ENCODE assay signal across 1 cellular context in genomic region chr16:89657442-89658220, GRCh38.
TF ChIP-seq lines count a peak whose summit lies in the region.

Gene CHMP1A, minus strand, starts transcription at chr16:89657708. Its CDS starts 120 bp downstream, at chr16:89657588.
Gene SPATA33, plus strand, starts transcription at chr16:89657836. Its CDS starts 76 bp downstream, at chr16:89657912.

TF ChIP-seq in HepG2, 621 proteins besides CTCF, POLR2A, EP300 and RAD21 (continued from another document and continues in another):
- TF ChIP-seq ZBTB34 (CRISPR knock-in tag; IDR thresholded peaks at IDR 0.05) (peak; percentile 20; the same call in 1 of the 2 replicates), PRPF4 (IDR thresholded peaks at IDR 0.05; ENCODE audit: low read depth, low read length, poor library complexity, severe bottlenecking) (no peak), ZNF691 (CRISPR knock-in tag; IDR thresholded peaks at IDR 0.05; ENCODE audit: borderline replicate concordance, low read depth) (peak; percentile 50; the same call in 1 of the 2 replicates), SRSF4 (IDR thresholded peaks at IDR 0.05; ENCODE audit: low read depth, low read length, poor library complexity, severe bottlenecking) (no peak), GMEB1 (CRISPR knock-in tag; IDR thresholded peaks at IDR 0.05; ENCODE audit: borderline replicate concordance) (peak; percentile 90), TFDP1 (CRISPR knock-in tag; IDR thresholded peaks at IDR 0.05; ENCODE audit: borderline replicate concordance) (peak; percentile 91), REL (CRISPR knock-in tag; conservative IDR thresholded peaks at IDR 0.05) (peak; percentile 88), TAF1 (CRISPR knock-in tag; IDR thresholded peaks at IDR 0.05) (peak; percentile 80), ZNF501 (CRISPR knock-in tag; IDR thresholded peaks at IDR 0.05) (peak; percentile 91), DMTF1 (CRISPR knock-in tag; IDR thresholded peaks at IDR 0.05) (no peak), GATAD1 (CRISPR knock-in tag; IDR thresholded peaks at IDR 0.05) (peak; percentile 93), DNMT1 (CRISPR knock-in tag; IDR thresholded peaks at IDR 0.05) (peak; percentile 47; the same call in 1 of the 2 replicates), CENPBD1 (CRISPR knock-in tag; IDR thresholded peaks at IDR 0.05; ENCODE audit: borderline replicate concordance, low read depth) (no peak), IRF1 (CRISPR knock-in tag; IDR thresholded peaks at IDR 0.05; ENCODE audit: low read depth) (no peak), REPIN1 (CRISPR knock-in tag; IDR thresholded peaks at IDR 0.05; ENCODE audit: borderline replicate concordance, low read depth) (peak; percentile 23), ISX (CRISPR knock-in tag; conservative IDR thresholded peaks at IDR 0.05) (no peak; the same call in 1 of the 2 replicates), ZNF567 (CRISPR knock-in tag; IDR thresholded peaks at IDR 0.05; ENCODE audit: borderline replicate concordance) (peak; percentile 83; the same call in 1 of the 2 replicates), FOXJ3 (CRISPR knock-in tag; IDR thresholded peaks at IDR 0.05; ENCODE audit: borderline replicate concordance) (no peak), ZNF891 (CRISPR knock-in tag; IDR thresholded peaks at IDR 0.05) (no peak), ZC3H13 (CRISPR knock-in tag; IDR thresholded peaks at IDR 0.05) (peak; percentile 85), NONO (IDR thresholded peaks at IDR 0.05) (no peak), NONO (CRISPR knock-in tag; conservative IDR thresholded peaks at IDR 0.05) (peak; percentile 85), XBP1 (CRISPR knock-in tag; IDR thresholded peaks at IDR 0.05) (0 out of 2 replicates have a peak, but pooled peaks have one; percentile 41), ZNF747 (CRISPR knock-in tag; IDR thresholded peaks at IDR 0.05; ENCODE audit: borderline replicate concordance) (no peak), ZNF609 (CRISPR knock-in tag; IDR thresholded peaks at IDR 0.05; ENCODE audit: borderline replicate concordance) (peak; percentile 50; the same call in 1 of the 2 replicates), TRAFD1 (CRISPR knock-in tag; IDR thresholded peaks at IDR 0.05; ENCODE audit: borderline replicate concordance) (no peak; the same call in 1 of the 2 replicates), LBX2 (CRISPR knock-in tag; IDR thresholded peaks at IDR 0.05; ENCODE audit: borderline replicate concordance) (no peak; the same call in none of the 2 replicates), HDAC2 (CRISPR knock-in tag; IDR thresholded peaks at IDR 0.05) (peak; percentile 75; the same call in 1 of the 2 replicates), HINFP (CRISPR knock-in tag; IDR thresholded peaks at IDR 0.05; ENCODE audit: low read depth) (peak; percentile 60), GMEB2 (CRISPR knock-in tag; IDR thresholded peaks at IDR 0.05; ENCODE audit: low read depth) (peak; percentile 61; the same call in 1 of the 2 replicates), TCF12 (IDR thresholded peaks at IDR 0.05) (no peak), TCF12 (CRISPR knock-in tag; IDR thresholded peaks at IDR 0.05) (peak; percentile 76; the same call in 1 of the 2 replicates), NFE2 (CRISPR knock-in tag; IDR thresholded peaks at IDR 0.05) (no peak), SAFB2 (CRISPR knock-in tag; IDR thresholded peaks at IDR 0.05; ENCODE audit: borderline replicate concordance, low read depth) (peak; percentile 86; the same call in 1 of the 2 replicates)
